Comparison of ENCODE assay signal across 25 cellular contexts in genomic region chr11:33013706-33014105, GRCh38. TPM values are rescaled to one million over a fixed set of nuclear protein-coding genes. Genes with fewer than 3 reads are reported as not detected.
DNase-seq lines count a peak whose midpoint lies in the region; ATAC-seq, FAIRE-seq and TF ChIP-seq lines count a peak whose summit lies in the region.
"Had no signal": no experiment of that assay in that cellular context is flagged by ENCODE, and none has a peak within 500 bp of the region (broad histone marks: within the 10 kb centered on the region; RNA-seq: fewer than 3 reads in every experiment).

No MANE protein-coding gene starts in this region.

- no peak for TF ChIP-seq RAD21 in K562 (CRISPR knock-in tag; conservative IDR thresholded peaks at IDR 0.05 in 1 of 2, IDR thresholded peaks at IDR 0.05 in 1 of 2)

- H3K9me3 Mint-ChIP-seq in Caco-2 (ENCODE audit: unreplicated experiment) (no peaks in the 10 kb centered on the region), nephron (no peaks in the 10 kb centered on the region)

- POLR2A ChIA-PET in Caco-2 (lab: Charles Lee) (no interaction called here), K562 (lab: Yijun Ruan, JAX) (interaction anchor here (0.6 to 0.7 kb wide), 2 partner anchors 36 to 122 kb away, joined by 3 read pairs; no protein-coding TSS in a partner anchor)

- H3K27me3 Mint-ChIP-seq in Caco-2 (ENCODE audit: insufficient read depth, unreplicated experiment) (no peaks in the 10 kb centered on the region), nephron (ENCODE audit: low read depth) (peaks cover 9% of the 10 kb centered on the region)

- H3K27ac ChIP-seq in K562 (ENCODE audit: extremely low read depth, low read depth, low read length) (no peak overlapping the region), kidney (ENCODE audit: low read depth in 2 of 2, low read length in 2 of 2) (no peak overlapping the region)
- H3K27ac ChIP-seq in effector memory CD4-positive, alpha-beta T cell (ENCODE audit: insufficient read depth, low read length, poor library complexity, severe bottlenecking): no peak overlapping the region
- H3K27ac ChIP-seq: C4-2B, HL-60, Peyer's patch had no signal

- FAIRE-seq in K562 (lab: Jason Lieb, UNC) (no peak), kidney (lab: Jason Lieb, UNC) (no peak)
- FAIRE-seq: A204.1, GM12878 had no signal

- in situ Hi-C loops in K562 (cut with MboI): no loop called here

- H3K79me2 ChIP-seq in K562 (ENCODE audit: control insufficient read depth, insufficient read depth, low read length): peaks cover 19% of the 10 kb centered on the region

- no peak overlapping the region for H3K4me2 ChIP-seq in K562 (ENCODE audit: insufficient read depth, low read length)

- peak overlapping the region; percentile 48 for H3K4me3 Mint-ChIP-seq in Caco-2 (ENCODE audit: unreplicated experiment)
- H3K4me3 Mint-ChIP-seq in nephron: peak overlapping the region; percentile 64 to 77 (median 77)

- DNase-seq in AG08395 (ENCODE audit: low spot score) (peak; percentile 14), Caco-2 (no peak), K562 (ENCODE audit: extremely low read depth in 1 of 4, low spot score in 3 of 4) (no peak), kidney (no peak), nucleus accumbens (lab: John Stamatoyannopoulos, UW) (no peak), DMS114 treated with DMSO at 0.1 percent for 48 hours (lab: John Stamatoyannopoulos, UW; ENCODE audit: unreplicated experiment) (no peak)
- no peak for DNase-seq in effector memory CD4-positive, alpha-beta T cell
- DNase-seq: DMS 273 treated with DMSO at 0.1 percent for 48 hours, GDM1, Kasumi-1, MG63, NCI-H1092, NCI-H1436 treated with DMSO at 0.1 percent for 48 hours, NCI-H2029 treated with DMSO at 0.1 percent for 48 hours, NCI-H446 treated with DMSO at 0.1 percent for 48 hours, Peyer's patch, SW 1271 had no signal

- H3K27ac Mint-ChIP-seq in Caco-2 (ENCODE audit: unreplicated experiment) (no peak overlapping the region), nephron (peak overlapping the region in 1 of 3 experiments; percentile 57)
- H3K27ac Mint-ChIP-seq: IgD-negative memory B cell had no signal

- H3K4me1 ChIP-seq in Caco-2: peaks cover 26% of the 10 kb centered on the region; the same call in 1 of the 2 replicates
- H3K4me1 ChIP-seq in K562 (replicated peaks in 1 of 2; ENCODE audit: control insufficient read depth in 2 of 2, insufficient read depth in 2 of 2, low read length in 2 of 2): peaks cover 16% of the 10 kb centered on the region in 2 experiments; a peak in 4 of 5 replicates
- no peaks in the 10 kb centered on the region for H3K4me1 ChIP-seq in kidney (ENCODE audit: control insufficient read depth in 1 of 2, insufficient read depth in 1 of 2, low read depth in 1 of 2, low read length in 2 of 2)
- H3K4me1 ChIP-seq in effector memory CD4-positive, alpha-beta T cell (ENCODE audit: control insufficient read depth, insufficient read depth, low read length, poor library complexity, severe bottlenecking): peaks cover 7% of the 10 kb centered on the region

- TF ChIP-seq POLR2A in K562 (conservative IDR thresholded peaks at IDR 0.05): no peak

- no peaks in the 10 kb centered on the region for H3K9me1 ChIP-seq in K562 (ENCODE audit: control insufficient read depth, insufficient read depth, low read length)

- H3K36me3 Mint-ChIP-seq in Caco-2 (ENCODE audit: insufficient read depth, unreplicated experiment) (peaks cover 13% of the 10 kb centered on the region), nephron (ENCODE audit: low read depth) (no peaks in the 10 kb centered on the region)
- H3K36me3 Mint-ChIP-seq: IgD-negative memory B cell had no signal

- H3K9me3 ChIP-seq in Caco-2 (no peaks in the 10 kb centered on the region), K562 (replicated peaks; ENCODE audit: control insufficient read depth, insufficient read depth, low read depth, low read length) (no peaks in the 10 kb centered on the region), kidney (ENCODE audit: control insufficient read depth in 1 of 2, low read length in 2 of 2) (no peaks in the 10 kb centered on the region)
- H3K9me3 ChIP-seq in effector memory CD4-positive, alpha-beta T cell (ENCODE audit: control insufficient read depth, low read length): no peaks in the 10 kb centered on the region
- H3K9me3 ChIP-seq: MG63, Peyer's patch had no signal

- H2AFZ ChIP-seq in K562 (ENCODE audit: low read depth, low read length): no peak overlapping the region

- no peaks in the 10 kb centered on the region for H3K36me3 ChIP-seq in Caco-2 (ENCODE audit: control insufficient read depth, insufficient read depth, low read length)
- no peaks in the 10 kb centered on the region for H3K36me3 ChIP-seq in K562 (ENCODE audit: control insufficient read depth, insufficient read depth, low read length)
- no peaks in the 10 kb centered on the region for H3K36me3 ChIP-seq in kidney (ENCODE audit: control insufficient read depth in 1 of 2, insufficient read depth in 2 of 2, low read length in 2 of 2)
- H3K36me3 ChIP-seq in effector memory CD4-positive, alpha-beta T cell (ENCODE audit: control insufficient read depth, insufficient read depth, low read length): no peaks in the 10 kb centered on the region
- H3K36me3 ChIP-seq: MG63, Peyer's patch had no signal

- H3K4me3 ChIP-seq in Caco-2 (ENCODE audit: low read depth, low read length): no peak overlapping the region
- no peak overlapping the region for H3K4me3 ChIP-seq in K562
- H3K4me3 ChIP-seq in kidney (ENCODE audit: low read length in 2 of 2): no peak overlapping the region
- H3K4me3 ChIP-seq in effector memory CD4-positive, alpha-beta T cell (ENCODE audit: insufficient read depth, low read depth, low read length, poor library complexity, severe bottlenecking): no peak overlapping the region
- H3K4me3 ChIP-seq: GM12878, MG63, Peyer's patch had no signal

- H3K4me1 Mint-ChIP-seq in Caco-2 (ENCODE audit: low read depth, unreplicated experiment) (peaks cover 16% of the 10 kb centered on the region), nephron (peaks cover 25% of the 10 kb centered on the region)

- intact Hi-C loops in Caco-2 (cut with micrococcal nuclease; ENCODE audit: unreplicated experiment) (loop anchor here (2.0 kb wide), 1 partner anchor 47 kb away; no protein-coding TSS in a partner anchor), K562 (cut with micrococcal nuclease) (no loop called here), kidney (cut with DNase I) (no loop called here)

- ATAC-seq in K562: no peak
- ATAC-seq: GM12878, HCT116, Right ventricle myocardium inferior had no signal

- no peak for TF ChIP-seq CTCF in Caco-2 (IDR thresholded peaks at IDR 0.05; ENCODE audit: insufficient read depth in 1 of 2, low read depth in 1 of 2, low read length in 1 of 2, severe bottlenecking in 1 of 2, unreplicated experiment in 1 of 2)
- TF ChIP-seq CTCF in K562 (IDR thresholded peaks at IDR 0.05 in 2 of 3, conservative IDR thresholded peaks at IDR 0.05 in 1 of 3; ENCODE audit: insufficient read depth in 2 of 3, low read depth in 1 of 3, low read length in 3 of 3): no peak
- no peak for TF ChIP-seq CTCF in nephron (IDR thresholded peaks at IDR 0.05; ENCODE audit: unreplicated experiment in 3 of 3)
- TF ChIP-seq CTCF in kidney (IDR thresholded peaks at IDR 0.05; ENCODE audit: borderline replicate concordance, extremely low read depth, insufficient read depth): no peak

- TF ChIP-seq EP300 in K562 (IDR thresholded peaks at IDR 0.05; ENCODE audit: low read length): no peak

- BruUV-seq in Caco-2 (replicated peaks; lab: Mats Ljungman, UMichigan) (no TSS peak), K562 (replicated peaks; lab: Mats Ljungman, UMichigan) (no TSS peak)

- CTCF ChIA-PET in Caco-2 (lab: Charles Lee) (no interaction called here), K562 (lab: Yijun Ruan, JAX; ENCODE audit: low intra/inter-chr PET ratio) (no interaction called here)

- H3K9ac ChIP-seq in K562 (ENCODE audit: insufficient read depth in 1 of 2, low read depth in 2 of 2, low read length in 2 of 2) (no peak overlapping the region), kidney (ENCODE audit: low read length in 2 of 2) (no peak overlapping the region)

- H4K20me1 ChIP-seq in K562 (replicated peaks; ENCODE audit: control insufficient read depth, insufficient read depth, low read length): no peaks in the 10 kb centered on the region

- H3K27me3 ChIP-seq in Caco-2 (replicated peaks; ENCODE audit: control insufficient read depth, insufficient read depth, low read length) (no peaks in the 10 kb centered on the region), K562 (ENCODE audit: control insufficient read depth in 2 of 2, insufficient read depth in 2 of 2, low read length in 2 of 2) (no peaks in the 10 kb centered on the region)
- peaks cover 3% of the 10 kb centered on the region for H3K27me3 ChIP-seq in effector memory CD4-positive, alpha-beta T cell (replicated peaks; ENCODE audit: control insufficient read depth, insufficient read depth, low read length, poor library complexity, severe bottlenecking)
- H3K27me3 ChIP-seq: MG63, Peyer's patch had no signal

- WGBS in K562 (ENCODE audit: insufficient coverage, low coverage, missing lambda C conversion rate): 10% methylated on average over 2 of the region's 2 CpGs

RNA-seq across cellular contexts. Expression of gene DEPDC7, which starts 2.0 kb away (rescaled TPM):
- 17.0 and 17.2 TPM in 2 replicates for total RNA-seq in Caco-2 (2022)
- total RNA-seq in K562 (2011; cell fraction: chromatin; rRNA removed; ENCODE audit: low replicate concordance): 16.3 and 28.3 TPM in 2 replicates
- 7.8 and 9.7 TPM in 2 replicates for total RNA-seq in K562 (2011; cell fraction: nucleolus; rRNA removed)
- 16.7 and 18.7 TPM in 2 replicates for total RNA-seq in K562 (2011; cell fraction: nucleoplasm; rRNA removed)
- 8.4 and 10.3 TPM in 2 replicates for total RNA-seq in K562 (2014; rRNA removed)
- 13.8 and 13.9 TPM in 2 replicates for total RNA-seq in K562 (2014; rRNA removed; fragmentation: Illumina TruSeq; extraction: Trizol)
- 13.8 and 15.5 TPM in 2 replicates for total RNA-seq in K562 (2015; rRNA removed; fragmentation: Illumina TruSeq; extraction: Trizol)
- total RNA-seq in K562 (2021): 9.4 and 9.5 TPM in 2 replicates
- 14.5 and 19.9 TPM in 2 replicates for polyA plus RNA-seq in K562 (2011; rRNA removed)
- polyA plus RNA-seq in K562 (2011; cell fraction: cytosol; rRNA removed): 3.4 and 6.0 TPM in 2 replicates
- 12.6 and 16.7 TPM in 2 replicates for polyA plus RNA-seq in K562 (2011; cell fraction: nucleus; rRNA removed)
- 5.3 and 7.0 TPM in 2 replicates for polyA plus RNA-seq in K562 (2012)
- polyA plus RNA-seq in K562 (2014; fragmentation: Illumina TruSeq; extraction: Trizol): 12.7 and 15.7 TPM in 2 replicates
- polyA plus RNA-seq in K562 (2014; fragmentation: Nextera tagmentation; extraction: Ambion mirVana): 1 to 10 TPM; 5.4 to 8.1 TPM
- 12.0 and 13.8 TPM in 2 replicates for polyA plus RNA-seq in K562 (2014; rRNA removed)
- 13.2 and 14.0 TPM in 2 replicates for polyA minus RNA-seq in K562 (2011; rRNA and poly(A)+ RNA removed)
- 4.3 and 5.2 TPM in 2 replicates for polyA minus RNA-seq in K562 (2011; cell fraction: cytosol; rRNA and poly(A)+ RNA removed)
- polyA minus RNA-seq in K562 (2011; cell fraction: nucleus; rRNA and poly(A)+ RNA removed): 11.3 and 13.6 TPM in 2 replicates
- total RNA-seq in kidney: 2.4 TPM
- 11.0 TPM for polyA plus RNA-seq in kidney (ENCODE audit: insufficient read depth, low read depth, low replicate concordance)
- polyA plus RNA-seq: IgD-negative memory B cell had no signal

RNA-seq across cellular contexts. Expression of gene TCP11L1, which starts 25.7 kb away (rescaled TPM):
- total RNA-seq in Caco-2 (2022): 22.8 and 25.0 TPM in 2 replicates
- 15.7 and 21.6 TPM in 2 replicates for total RNA-seq in K562 (2011; cell fraction: chromatin; rRNA removed; ENCODE audit: low replicate concordance)
- 8.2 and 9.9 TPM in 2 replicates for total RNA-seq in K562 (2011; cell fraction: nucleolus; rRNA removed)
- 15.8 and 19.5 TPM in 2 replicates for total RNA-seq in K562 (2011; cell fraction: nucleoplasm; rRNA removed)
- 5.8 and 15.3 TPM in 2 replicates for total RNA-seq in K562 (2014; rRNA removed)
- 6.2 and 6.4 TPM in 2 replicates for total RNA-seq in K562 (2014; rRNA removed; fragmentation: Illumina TruSeq; extraction: Trizol)
- 4.5 and 4.7 TPM in 2 replicates for total RNA-seq in K562 (2015; rRNA removed; fragmentation: Illumina TruSeq; extraction: Trizol)
- total RNA-seq in K562 (2021): 8.1 and 8.9 TPM in 2 replicates
- polyA plus RNA-seq in K562 (2011; rRNA removed): 5.8 and 6.1 TPM in 2 replicates
- polyA plus RNA-seq in K562 (2011; cell fraction: cytosol; rRNA removed): 4.6 and 6.3 TPM in 2 replicates
- 4.9 and 5.8 TPM in 2 replicates for polyA plus RNA-seq in K562 (2011; cell fraction: nucleus; rRNA removed)
- polyA plus RNA-seq in K562 (2012): 2.4 and 3.6 TPM in 2 replicates
- 4.5 and 5.4 TPM in 2 replicates for polyA plus RNA-seq in K562 (2014; fragmentation: Illumina TruSeq; extraction: Trizol)
- polyA plus RNA-seq in K562 (2014; fragmentation: Nextera tagmentation; extraction: Ambion mirVana): 1 to 10 TPM; 1.6 TPM
- polyA plus RNA-seq in K562 (2014; rRNA removed): 4.1 and 4.3 TPM in 2 replicates
- polyA minus RNA-seq in K562 (2011; rRNA and poly(A)+ RNA removed): 17.5 and 18.7 TPM in 2 replicates
- polyA minus RNA-seq in K562 (2011; cell fraction: cytosol; rRNA and poly(A)+ RNA removed): 8.2 and 9.4 TPM in 2 replicates
- polyA minus RNA-seq in K562 (2011; cell fraction: nucleus; rRNA and poly(A)+ RNA removed): 5.0 and 10.7 TPM in 2 replicates
- 17.9 TPM for total RNA-seq in kidney
- polyA plus RNA-seq in kidney (ENCODE audit: insufficient read depth, low read depth, low replicate concordance): 4.0 TPM
